17 cellular contexts compared by ENCODE assay signal in the genomic region with DNA sequence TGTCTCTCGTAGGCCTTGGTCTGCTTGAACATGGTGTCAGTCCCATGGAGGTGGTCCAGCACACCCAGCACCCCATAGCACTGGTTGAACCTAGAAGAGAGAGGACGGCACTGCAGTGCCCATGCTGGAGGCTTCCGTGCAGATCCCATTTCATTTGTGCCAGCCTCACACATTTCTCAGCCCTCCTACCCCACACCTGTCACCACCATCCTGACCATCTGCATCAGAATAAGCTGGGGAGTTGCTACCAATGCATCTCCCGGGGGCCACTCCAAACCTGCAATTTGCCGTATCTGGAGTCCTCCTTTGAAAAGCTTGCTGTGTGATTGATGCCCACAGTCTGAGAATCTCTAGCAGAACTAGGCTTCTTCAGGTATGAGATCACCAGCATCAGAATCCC. TPM values are rescaled to one million over a fixed set of nuclear protein-coding genes. Genes with fewer than 3 reads are reported as not detected.
DNase-seq lines count a peak whose midpoint lies in the region; ATAC-seq and TF ChIP-seq lines count a peak whose summit lies in the region.
"Had no signal": no experiment of that assay in that cellular context is flagged by ENCODE, and none has a peak within 500 bp of the region (broad histone marks: within the 10 kb centered on the region; RNA-seq: fewer than 3 reads in every experiment).

No MANE protein-coding gene starts in this region.

- POLR2A ChIA-PET in WTC11 (lab: Charles Lee), result interaction anchor here (0.8 kb wide), 1 partner anchor 24 kb away, joined by 3 read pairs; no protein-coding TSS in a partner anchor

- intact Hi-C loops in natural killer cell (cut with micrococcal nuclease), result no loop called here

- H3K4me1 Mint-ChIP-seq in natural killer cell (peaks cover 37 to 41% of the 10 kb centered on the region in 2 donors), WTC11 (peaks cover 16% of the 10 kb centered on the region; the same call in 1 of the 2 replicates), progenitor cell of endocrine pancreas (ENCODE audit: low read depth) (peaks cover 5% of the 10 kb centered on the region)
- peaks cover 29 to 36% of the 10 kb centered on the region in 2 donors for H3K4me1 Mint-ChIP-seq in natural killer cell treated with Interleukin-12 subunit alpha and Interleukin-12 subunit beta and Interleukin-15 and Interleukin-18, amount 100 ng/mL, for 72 hours (ENCODE audit: low read depth in 2 of 2)

- DNase-seq in natural killer cell (no peak), WTC11 (ENCODE audit: low spot score) (no peak), progenitor cell of endocrine pancreas (ENCODE audit: low spot score, unreplicated experiment) (no peak), HuH-7 (ENCODE audit: low spot score) (no peak), cortex of kidney (lab: John Stamatoyannopoulos, UW) (no peak)
- no peak for DNase-seq in natural killer cell treated with Interleukin-12 subunit alpha and Interleukin-12 subunit beta and Interleukin-15 and Interleukin-18, amount 100 ng/mL, for 72 hours (ENCODE audit: low spot score)
- DNase-seq in stimulated activated naive CD4-positive, alpha-beta T cell (lab: John Stamatoyannopoulos, UW), result no peak
- DNase-seq: BE2C; CD4-positive, alpha-beta T cell; DMS79; HFFc6; KG1; NCI-H1436; NCI-H2081; NCI-H774; PC-9 had no signal

- ATAC-seq in natural killer cell, result no peak
- ATAC-seq in natural killer cell treated with Interleukin-12 subunit alpha and Interleukin-12 subunit beta and Interleukin-15 and Interleukin-18, amount 100 ng/mL, for 72 hours, result no peak
- ATAC-seq in WTC11, result no peak; the same call in none of the 2 replicates

- CTCF ChIA-PET in WTC11 (lab: Charles Lee), result interaction anchor here (1.8 kb wide), 1 partner anchor 170 kb away, joined by 7 read pairs; no protein-coding TSS in a partner anchor

- H3K9me3 Mint-ChIP-seq in natural killer cell (no peaks in the 10 kb centered on the region), WTC11 (no peaks in the 10 kb centered on the region), progenitor cell of endocrine pancreas (ENCODE audit: low read depth) (no peaks in the 10 kb centered on the region)
- no peaks in the 10 kb centered on the region for H3K9me3 Mint-ChIP-seq in natural killer cell treated with Interleukin-12 subunit alpha and Interleukin-12 subunit beta and Interleukin-15 and Interleukin-18, amount 100 ng/mL, for 72 hours
- H3K9me3 Mint-ChIP-seq: CD4-positive, alpha-beta T cell; HFFc6 had no signal

- H3K4me3 Mint-ChIP-seq in natural killer cell (peak overlapping the region; percentile 21), WTC11 (no peak overlapping the region), progenitor cell of endocrine pancreas (ENCODE audit: low read depth) (no peak overlapping the region)
- H3K4me3 Mint-ChIP-seq in natural killer cell treated with Interleukin-12 subunit alpha and Interleukin-12 subunit beta and Interleukin-15 and Interleukin-18, amount 100 ng/mL, for 72 hours, result no peak overlapping the region
- H3K4me3 Mint-ChIP-seq: CD4-positive, alpha-beta T cell; HFFc6 had no signal

- H3K27me3 Mint-ChIP-seq in natural killer cell (ENCODE audit: low read depth in 2 of 2) (no peaks in the 10 kb centered on the region), WTC11 (ENCODE audit: low read depth) (no peaks in the 10 kb centered on the region), progenitor cell of endocrine pancreas (no peaks in the 10 kb centered on the region)
- H3K27me3 Mint-ChIP-seq in natural killer cell treated with Interleukin-12 subunit alpha and Interleukin-12 subunit beta and Interleukin-15 and Interleukin-18, amount 100 ng/mL, for 72 hours, result no peaks in the 10 kb centered on the region
- H3K27me3 Mint-ChIP-seq: CD4-positive, alpha-beta T cell had no signal

- peaks cover 8% of the 10 kb centered on the region for H3K36me3 Mint-ChIP-seq in natural killer cell
- H3K36me3 Mint-ChIP-seq in natural killer cell treated with Interleukin-12 subunit alpha and Interleukin-12 subunit beta and Interleukin-15 and Interleukin-18, amount 100 ng/mL, for 72 hours, result peaks cover 8% of the 10 kb centered on the region
- H3K36me3 Mint-ChIP-seq in WTC11, result peaks cover 58% of the 10 kb centered on the region
- peaks cover 20% of the 10 kb centered on the region for H3K36me3 Mint-ChIP-seq in progenitor cell of endocrine pancreas (ENCODE audit: insufficient read depth)

- TF ChIP-seq CTCF in natural killer cell (IDR thresholded peaks at IDR 0.05), result no peak
- no peak for TF ChIP-seq CTCF in WTC11 (IDR thresholded peaks at IDR 0.05)
- TF ChIP-seq CTCF in progenitor cell of endocrine pancreas (IDR thresholded peaks at IDR 0.05; ENCODE audit: unreplicated experiment), result no peak

- peak overlapping the region in 1 of 2 donors; percentile 29 for H3K27ac Mint-ChIP-seq in natural killer cell
- H3K27ac Mint-ChIP-seq in natural killer cell treated with Interleukin-12 subunit alpha and Interleukin-12 subunit beta and Interleukin-15 and Interleukin-18, amount 100 ng/mL, for 72 hours, result no peak overlapping the region
- H3K27ac Mint-ChIP-seq in WTC11, result peak overlapping the region; percentile 65; the same call in 1 of the 2 replicates
- H3K27ac Mint-ChIP-seq in progenitor cell of endocrine pancreas, result peak overlapping the region; percentile 54
- H3K27ac Mint-ChIP-seq: HFFc6 had no signal

TF ChIP-seq in WTC11, 78 proteins besides CTCF, POLR2A, EP300 and RAD21 (continues in another document):
- TF ChIP-seq ZNF512 (CRISPR knock-in tag; IDR thresholded peaks at IDR 0.05; ENCODE audit: borderline replicate concordance) (no peak), GABPB1 (CRISPR knock-in tag; IDR thresholded peaks at IDR 0.05) (no peak), MXD4 (CRISPR knock-in tag; IDR thresholded peaks at IDR 0.05; ENCODE audit: borderline replicate concordance) (no peak), ATF1 (CRISPR knock-in tag; IDR thresholded peaks at IDR 0.05) (no peak), RORB (CRISPR knock-in tag; IDR thresholded peaks at IDR 0.05) (no peak), CREM (CRISPR knock-in tag; IDR thresholded peaks at IDR 0.05) (no peak), ZNF121 (CRISPR knock-in tag; IDR thresholded peaks at IDR 0.05) (no peak)
- TF ChIP-seq, protein P1, sequence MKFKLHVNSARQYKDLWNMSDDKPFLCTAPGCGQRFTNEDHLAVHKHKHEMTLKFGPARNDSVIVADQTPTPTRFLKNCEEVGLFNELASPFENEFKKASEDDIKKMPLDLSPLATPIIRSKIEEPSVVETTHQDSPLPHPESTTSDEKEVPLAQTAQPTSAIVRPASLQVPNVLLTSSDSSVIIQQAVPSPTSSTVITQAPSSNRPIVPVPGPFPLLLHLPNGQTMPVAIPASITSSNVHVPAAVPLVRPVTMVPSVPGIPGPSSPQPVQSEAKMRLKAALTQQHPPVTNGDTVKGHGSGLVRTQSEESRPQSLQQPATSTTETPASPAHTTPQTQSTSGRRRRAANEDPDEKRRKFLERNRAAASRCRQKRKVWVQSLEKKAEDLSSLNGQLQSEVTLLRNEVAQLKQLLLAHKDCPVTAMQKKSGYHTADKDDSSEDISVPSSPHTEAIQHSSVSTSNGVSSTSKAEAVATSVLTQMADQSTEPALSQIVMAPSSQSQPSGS (CRISPR knock-in tag; IDR thresholded peaks at IDR 0.05; ENCODE audit: borderline replicate concordance, low read depth), result no peak

RNA-seq across cellular contexts. Expression of gene FAXDC2, which starts 30.0 kb away (rescaled TPM):
- total RNA-seq in natural killer cell, result 1 to 10 TPM in 2 of 3 donors, under 1 TPM in 1; 0.48 to 2.9 (median 1.4) TPM
- not detected for total RNA-seq in natural killer cell treated with Interleukin-12 subunit alpha and Interleukin-12 subunit beta and Interleukin-15 and Interleukin-18, amount 100 ng/mL, for 72 hours
- 3.9 to 6.0 TPM (median 5.5 TPM) in 3 replicates for total RNA-seq in WTC11 (2021)
- 14.8 and 15.8 TPM in 2 replicates for total RNA-seq in progenitor cell of endocrine pancreas
- total RNA-seq: CD4-positive, alpha-beta T cell; NCI-H460 had no signal

RNA-seq across cellular contexts. Expression of gene CNOT8, which starts 38.0 kb away (rescaled TPM):
- total RNA-seq in natural killer cell, result 100 to 1,000 TPM; 115 to 128 (median 124) TPM
- 10 to 100 TPM; 65.3 to 67.1 TPM for total RNA-seq in natural killer cell treated with Interleukin-12 subunit alpha and Interleukin-12 subunit beta and Interleukin-15 and Interleukin-18, amount 100 ng/mL, for 72 hours
- total RNA-seq in WTC11 (2021), result 51.7 to 58.6 TPM (median 54.4 TPM) in 3 replicates
- total RNA-seq in progenitor cell of endocrine pancreas, result 55.4 and 56.4 TPM in 2 replicates

Comparison
In these comparisons a context has a peak if more than half of its experiments do, and no peak if none do; other contexts are left out.
1. H3K27ac Mint-ChIP-seq: peak in WTC11 (single experiment) and progenitor cell of endocrine pancreas (single experiment); none in natural killer cell treated with Interleukin-12 subunit alpha and Interleukin-12 subunit beta and Interleukin-15 and Interleukin-18, amount 100 ng/mL, for 72 hours (0 of 2).